In the genomic region with DNA sequence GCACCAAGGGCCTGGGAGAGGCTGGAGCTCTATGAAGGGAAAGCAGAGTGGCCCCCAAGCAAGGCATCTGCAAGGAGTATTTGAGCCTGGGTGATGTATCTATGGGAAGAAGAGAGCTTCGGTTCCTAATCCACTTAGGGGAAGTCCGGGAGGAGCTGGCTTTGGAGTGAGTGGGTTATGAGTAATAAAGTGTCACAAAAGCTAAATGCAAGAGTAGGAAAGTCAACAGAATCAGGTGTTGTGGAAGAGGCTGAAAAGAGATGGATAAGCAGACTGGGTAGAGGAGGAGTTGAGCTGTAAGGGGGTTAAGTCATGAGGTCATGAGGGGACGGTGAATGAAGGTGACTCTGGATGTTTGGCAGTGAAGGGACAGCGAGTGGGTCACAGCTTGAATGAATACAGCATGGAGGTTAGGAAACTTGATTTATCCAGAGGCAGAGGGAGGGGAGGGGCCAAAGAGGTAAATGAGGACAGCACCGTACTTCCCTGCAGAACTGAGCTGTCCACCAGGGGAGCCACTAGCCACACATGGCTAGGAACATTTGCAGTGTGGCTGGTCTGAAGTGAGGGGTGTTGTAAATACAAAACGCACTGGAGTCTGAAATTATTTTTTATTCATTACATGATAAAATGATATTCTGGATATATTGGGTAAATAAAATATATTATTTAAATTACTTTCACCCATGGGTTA, we compare ENCODE assay signal across 9 cellular contexts.
A peak's percentile ranks its signal among the peaks of the same experiment; 100 is the strongest.
DNase-seq lines count a peak whose midpoint lies in the region; ATAC-seq and TF ChIP-seq lines count a peak whose summit lies in the region.
"Had no signal": no experiment of that assay in that cellular context is flagged by ENCODE, and none has a peak within 500 bp of the region (broad histone marks: within the 10 kb centered on the region; RNA-seq: fewer than 3 reads in every experiment).

No MANE protein-coding gene starts in this region.

- H3K27ac ChIP-seq in VCaP: no peak overlapping the region

- in situ Hi-C loops in ACHN (cut with HindIII; ENCODE audit: low pct_ligation_motif_present, low pct_unique_long_range_greater_than_20kb, low sequenced_read_pairs): no loop called here

- POLR2A ChIA-PET in HEK293T (lab: Yijun Ruan, JAX): no interaction called here

- TF ChIP-seq CTCF in VCaP (conservative IDR thresholded peaks at IDR 0.05): peak; percentile 34

- no peak for ATAC-seq in HG03457 (IDR thresholded peaks at IDR 0.05; ENCODE audit: unreplicated experiment)
- ATAC-seq: stimulated activated naive CD8-positive, alpha-beta T cell treated with anti-CD3 and anti-CD28 coated beads, Interleukin-15, amount 100 ng/mL, for 72 hours had no signal

- CTCF ChIA-PET in HEK293T (lab: Yijun Ruan, JAX): interaction anchor here (0.6 to 1.5 kb wide), 8 partner anchors 9 to 124 kb away, joined by 3 to 5 read pairs (median 4); no protein-coding TSS in a partner anchor

- DNase-seq in ACHN: peak; percentile 40
- peak; percentile 79 for DNase-seq in HEK293T (ENCODE audit: extremely low spot score)
- peak; percentile 80 for DNase-seq in iPS-NIHi11 (ENCODE audit: low spot score)
- DNase-seq in activated T-cell treated with anti-CD3 and anti-CD28 coated beads, Interleukin-2, amount 50 U/mL, for 1 hour: no peak
- DNase-seq in NCI-H2227 (lab: John Stamatoyannopoulos, UW; ENCODE audit: unreplicated experiment): no peak
- no peak for DNase-seq in NCI-H2081 treated with DMSO at 0.1 percent for 48 hours (lab: John Stamatoyannopoulos, UW)
- DNase-seq: stimulated activated naive CD8-positive, alpha-beta T cell treated with anti-CD3 and anti-CD28 coated beads, Interleukin-15, amount 100 ng/mL, for 72 hours had no signal

TF ChIP-seq in HEK293T, 16 proteins besides CTCF, POLR2A, EP300 and RAD21:
- TF ChIP-seq PKNOX1 (IDR thresholded peaks at IDR 0.05) (no peak), SP1 (IDR thresholded peaks at IDR 0.05) (no peak), HDGF (IDR thresholded peaks at IDR 0.05; ENCODE audit: borderline replicate concordance) (no peak), FOXK2 (IDR thresholded peaks at IDR 0.05) (no peak)

Comparison
In these comparisons a context has a peak if more than half of its experiments do, and no peak if none do; other contexts are left out.
1. DNase-seq: peak in ACHN (single experiment), HEK293T (single experiment) and iPS-NIHi11 (single experiment); none in activated T-cell treated with anti-CD3 and anti-CD28 coated beads, Interleukin-2, amount 50 U/mL, for 1 hour (single experiment), NCI-H2227 (single experiment) and NCI-H2081 treated with DMSO at 0.1 percent for 48 hours (single experiment).